ENCODE assay signal across 9 cellular contexts in genomic region chr19:32693151-32694108, GRCh38. TPM values are rescaled to one million over a fixed set of nuclear protein-coding genes. Genes with fewer than 3 reads are reported as not detected.
DNase-seq lines count a peak whose midpoint lies in the region; ATAC-seq and TF ChIP-seq lines count a peak whose summit lies in the region.
"Not testable (repeated sequence)": the region's sequence is repeated elsewhere in the genome, so short reads cannot be mapped to it uniquely, and the experiment has no call there.
"Had no signal": no experiment of that assay in that cellular context is flagged by ENCODE, and none has a peak within 500 bp of the region (broad histone marks: within the 10 kb centered on the region; RNA-seq: fewer than 3 reads in every experiment).

No MANE protein-coding gene starts in this region.

- TF ChIP-seq POLR2A in testis (IDR thresholded peaks at IDR 0.05): not testable (repeated sequence)

- not testable (repeated sequence) for TF ChIP-seq CTCF in RWPE1 (conservative IDR thresholded peaks at IDR 0.05; ENCODE audit: low read depth); chondrocyte (IDR thresholded peaks at IDR 0.05); psoas muscle (IDR thresholded peaks at IDR 0.05); testis (IDR thresholded peaks at IDR 0.05)

- H3K27me3 Mint-ChIP-seq in CD4-positive, alpha-beta memory T cell; chondrocyte (ENCODE audit: low read depth): not testable (repeated sequence)
- H3K27me3 Mint-ChIP-seq in immature natural killer cell (ENCODE audit: low read depth in 3 of 3): peaks cover 11 to 21% (median 11%) of the 10 kb centered on the region in 3 donors

- H3K36me3 Mint-ChIP-seq in CD4-positive, alpha-beta memory T cell: peaks cover 28 to 29% of the 10 kb centered on the region in 2 donors
- not testable (repeated sequence) for H3K36me3 Mint-ChIP-seq in chondrocyte (ENCODE audit: low read depth); immature natural killer cell

- H3K27me3 ChIP-seq in CD4-positive, alpha-beta memory T cell (ENCODE audit: insufficient read depth, low read length); psoas muscle (ENCODE audit: insufficient read depth in 3 of 3, low read length in 2 of 3); testis: not testable (repeated sequence)
- peaks cover 12% of the 10 kb centered on the region for H3K27me3 ChIP-seq in HUES6 (ENCODE audit: control insufficient read depth, insufficient read depth, low read length)

- not testable (repeated sequence) for H3K9me3 ChIP-seq in CD4-positive, alpha-beta memory T cell (ENCODE audit: control insufficient read depth in 1 of 2, low read length in 2 of 2); HUES6 (ENCODE audit: control insufficient read depth, insufficient read depth, low read depth, low read length); psoas muscle; testis

- not testable (repeated sequence) for H3K9ac ChIP-seq in HUES6 (ENCODE audit: low read length)

- peaks cover 48 to 70% (median 61%) of the 10 kb centered on the region in 4 donors for H3K4me1 Mint-ChIP-seq in CD4-positive, alpha-beta memory T cell
- peaks cover 45% of the 10 kb centered on the region for H3K4me1 Mint-ChIP-seq in chondrocyte (ENCODE audit: low read depth)
- H3K4me1 Mint-ChIP-seq in immature natural killer cell: peaks cover 64 to 71% of the 10 kb centered on the region in 2 donors

- intact Hi-C loops in CD4-positive, alpha-beta memory T cell (cut with micrococcal nuclease): loop anchor here (5.0 kb wide), 2 partner anchors 389 to 484 kb away; partner anchors contain the start of gene GPATCH1
- intact Hi-C loops in psoas muscle (cut with DNase I); testis (cut with DNase I; ENCODE audit: low total_unique reads): not testable (repeated sequence)

- peak overlapping the region; percentile 80 to 95 (median 93) for H3K27ac Mint-ChIP-seq in CD4-positive, alpha-beta memory T cell
- H3K27ac Mint-ChIP-seq in chondrocyte (ENCODE audit: unreplicated experiment) (peak overlapping the region; percentile 85), immature natural killer cell (peak overlapping the region; percentile 91 to 98 (median 96))

- POLR2A ChIA-PET in CD4-positive, alpha-beta memory T cell (lab: Charles Lee; ENCODE audit: partially characterized antibody): interaction anchor here (0.9 to 1.6 kb wide), 5 partner anchors 18 to 278 kb away, joined by 3 to 14 read pairs (median 4); partner anchors contain the start of genes ANKRD27, CEP89, FAAP24 and PDCD5
- POLR2A ChIA-PET in RWPE1 (lab: Yijun Ruan, JAX; ENCODE audit: low non-redundant PET): not testable (repeated sequence)

- CTCF ChIA-PET in CD4-positive, alpha-beta memory T cell (lab: Charles Lee; ENCODE audit: partially characterized antibody): interaction anchor here (0.6 to 1.4 kb wide), 3 partner anchors 12 to 94 kb away, joined by 3 to 7 read pairs (median 3); no protein-coding TSS in a partner anchor
- CTCF ChIA-PET in RWPE1 (lab: Yijun Ruan, JAX): not testable (repeated sequence)

- peak in 3 of 5 donors; percentile 11 to 51 (median 21) for DNase-seq in CD4-positive, alpha-beta memory T cell
- DNase-seq in RWPE1 (ENCODE audit: low spot score); chondrocyte (ENCODE audit: low spot score); psoas muscle: not testable (repeated sequence)
- peak; percentile 32 for DNase-seq in activated CD8-positive, alpha-beta memory T cell treated with anti-CD3 and anti-CD28 coated beads, Interleukin-2, amount 50 U/mL, for 4 hours
- peak; percentile 66 to 77 (median 73) for DNase-seq in immature natural killer cell
- DNase-seq in testis: peak; percentile 46

- ATAC-seq in psoas muscle: not testable (repeated sequence)

- H3K4me3 ChIP-seq in CD4-positive, alpha-beta memory T cell (ENCODE audit: low read length in 2 of 2): peak overlapping the region; percentile 85 to 89
- 0 out of 2 replicates have a peak overlapping the region, but pooled peaks have one; percentile 74 for H3K4me3 ChIP-seq in HUES6 (ENCODE audit: low read depth, low read length)
- H3K4me3 ChIP-seq in psoas muscle: peak overlapping the region; percentile 91
- H3K4me3 ChIP-seq in testis: peak overlapping the region in 1 of 2 donors; percentile 74

- peaks cover 51% of the 10 kb centered on the region for H3K4me1 ChIP-seq in CD4-positive, alpha-beta memory T cell (ENCODE audit: insufficient read depth, low read length)
- H3K4me1 ChIP-seq in HUES6 (ENCODE audit: control insufficient read depth, insufficient read depth, low read length): not testable (repeated sequence)
- H3K4me1 ChIP-seq in psoas muscle: peaks cover 52% of the 10 kb centered on the region
- H3K4me1 ChIP-seq in testis: peaks cover 18% of the 10 kb centered on the region

- 91 to 92% (median 92%) methylated on average over 20 of the region's 20 CpGs for WGBS in psoas muscle, 3 donors
- WGBS in testis, 2 donors: 85 to 90% methylated on average over 20 of the region's 20 CpGs

- H3K9me3 Mint-ChIP-seq in CD4-positive, alpha-beta memory T cell; chondrocyte (ENCODE audit: low read depth); immature natural killer cell: not testable (repeated sequence)

- H3K4me3 Mint-ChIP-seq in CD4-positive, alpha-beta memory T cell: peak overlapping the region; percentile 90 to 94 (median 92)
- peak overlapping the region; percentile 67 for H3K4me3 Mint-ChIP-seq in chondrocyte (ENCODE audit: unreplicated experiment)
- peak overlapping the region; percentile 88 to 94 (median 91) for H3K4me3 Mint-ChIP-seq in immature natural killer cell

- not testable (repeated sequence) for H3K36me3 ChIP-seq in CD4-positive, alpha-beta memory T cell (ENCODE audit: insufficient read depth, low read length); HUES6 (ENCODE audit: control insufficient read depth, insufficient read depth, low read length); psoas muscle (ENCODE audit: insufficient read depth in 1 of 2, low read depth in 1 of 2); testis (ENCODE audit: low read depth, missing control alignments)

- H3K27ac ChIP-seq in CD4-positive, alpha-beta memory T cell (ENCODE audit: low read depth, low read length): peak overlapping the region; percentile 63
- H3K27ac ChIP-seq in HUES6 (ENCODE audit: low read depth, low read length); psoas muscle; testis: not testable (repeated sequence)
- H3K27ac ChIP-seq in RWPE1: peak overlapping the region; percentile 44

RNA-seq across cellular contexts. Expression of gene NUDT19, which starts 1.8 kb away (rescaled TPM):
- 10 to 100 TPM; 10.5 to 10.6 TPM for total RNA-seq in CD4-positive, alpha-beta memory T cell
- 1 to 10 TPM; 2.0 to 5.4 TPM for polyA plus RNA-seq in CD4-positive, alpha-beta memory T cell
- total RNA-seq in chondrocyte (8.2 to 11.1 TPM (median 10.0 TPM) in 3 replicates), psoas muscle (10 to 100 TPM; 17.0 to 18.6 (median 17.9) TPM), testis (10 to 100 TPM; 11.3 to 15.5 TPM)
- polyA plus RNA-seq in immature natural killer cell (1 to 10 TPM; 3.3 to 3.6 (median 3.4) TPM), psoas muscle (10 to 100 TPM; 10.7 to 27.5 (median 10.9) TPM), testis (ENCODE audit: insufficient read depth, low read depth, low replicate concordance) (6.7 TPM)

RNA-seq across cellular contexts. Expression of gene RGS9BP, which starts 17.8 kb away (rescaled TPM):
- under 1 TPM; 0.52 to 0.89 TPM for total RNA-seq in CD4-positive, alpha-beta memory T cell
- under 1 TPM; 0.08 to 0.25 TPM for polyA plus RNA-seq in CD4-positive, alpha-beta memory T cell
- total RNA-seq in chondrocyte: 0.19 to 0.95 TPM (median 0.90 TPM) in 3 replicates
- under 1 TPM in 2 of 3 donors, not detected in 1; 0.12 to 0.30 TPM for polyA plus RNA-seq in immature natural killer cell
- 1 to 10 TPM in 3 of 4 donors, under 1 TPM in 1; 0.98 to 3.9 (median 2.8) TPM for total RNA-seq in psoas muscle
- 1 to 10 TPM in 2 of 3 donors, under 1 TPM in 1; 0.10 to 8.2 (median 3.8) TPM for polyA plus RNA-seq in psoas muscle
- total RNA-seq in testis: 1 to 10 TPM in 1 of 2 donors, under 1 TPM in 1; 0.94 to 2.4 TPM
- 0.58 TPM for polyA plus RNA-seq in testis (ENCODE audit: insufficient read depth, low read depth, low replicate concordance)
- total RNA-seq: aorta had no signal

RNA-seq across cellular contexts. Expression of gene ANKRD27, which starts 18.4 kb away (rescaled TPM):
- total RNA-seq in CD4-positive, alpha-beta memory T cell: 10 to 100 TPM; 49.6 to 51.2 TPM
- 10 to 100 TPM; 16.0 to 29.9 TPM for polyA plus RNA-seq in CD4-positive, alpha-beta memory T cell
- 23.6 to 26.8 TPM (median 23.9 TPM) in 3 replicates for total RNA-seq in chondrocyte
- polyA plus RNA-seq in immature natural killer cell: 10 to 100 TPM; 10.2 to 22.3 (median 13.2) TPM
- 10 to 100 TPM; 11.2 to 31.7 (median 18.8) TPM for total RNA-seq in psoas muscle
- 10 to 100 TPM in 2 of 3 donors, 1 to 10 TPM in 1; 6.3 to 43.3 (median 16.9) TPM for polyA plus RNA-seq in psoas muscle
- total RNA-seq in testis: 10 to 100 TPM; 45.8 to 54.4 TPM
- 34.6 TPM for polyA plus RNA-seq in testis (ENCODE audit: insufficient read depth, low read depth, low replicate concordance)

RNA-seq across cellular contexts. Expression of gene TDRD12, which starts 26.1 kb away (rescaled TPM):
- 1 to 10 TPM in 1 of 2 experiments, under 1 TPM in 1; 0.93 to 1.9 TPM for total RNA-seq in CD4-positive, alpha-beta memory T cell
- polyA plus RNA-seq in CD4-positive, alpha-beta memory T cell: under 1 TPM; 0.20 to 0.37 TPM
- 0.22 to 0.33 TPM in 2 of 3 replicates, not detected in the other for total RNA-seq in chondrocyte
- under 1 TPM in 2 of 3 donors, not detected in 1; 0.36 to 0.39 TPM for polyA plus RNA-seq in immature natural killer cell
- total RNA-seq in psoas muscle: under 1 TPM in 3 of 4 donors, not detected in 1; 0.17 to 0.28 (median 0.21) TPM
- polyA plus RNA-seq in psoas muscle: under 1 TPM in 1 of 3 donors, not detected in 2; 0.14 TPM
- 10 to 100 TPM; 24.3 to 30.6 TPM for total RNA-seq in testis
- polyA plus RNA-seq in testis (ENCODE audit: insufficient read depth, low read depth, low replicate concordance): 33.4 TPM
